In genomic region chr1:167937709-167938010, GRCh38 we compare ENCODE assay signal across 1 cellular context.
TF ChIP-seq lines count a peak whose summit lies in the region.

No MANE protein-coding gene starts in this region.

TF ChIP-seq in WTC11, 78 proteins besides CTCF, POLR2A, EP300 and RAD21 (continued from another document):
- no peak for TF ChIP-seq PRDM15 (CRISPR knock-in tag; IDR thresholded peaks at IDR 0.05)
- no peak for TF ChIP-seq CREM (CRISPR knock-in tag; IDR thresholded peaks at IDR 0.05)
- no peak for TF ChIP-seq TEAD1 (CRISPR knock-in tag; IDR thresholded peaks at IDR 0.05)
TF ChIP-seq in WTC11: peak in this region for 0.
